ENCODE assay signal across 15 cellular contexts in the genomic region with DNA sequence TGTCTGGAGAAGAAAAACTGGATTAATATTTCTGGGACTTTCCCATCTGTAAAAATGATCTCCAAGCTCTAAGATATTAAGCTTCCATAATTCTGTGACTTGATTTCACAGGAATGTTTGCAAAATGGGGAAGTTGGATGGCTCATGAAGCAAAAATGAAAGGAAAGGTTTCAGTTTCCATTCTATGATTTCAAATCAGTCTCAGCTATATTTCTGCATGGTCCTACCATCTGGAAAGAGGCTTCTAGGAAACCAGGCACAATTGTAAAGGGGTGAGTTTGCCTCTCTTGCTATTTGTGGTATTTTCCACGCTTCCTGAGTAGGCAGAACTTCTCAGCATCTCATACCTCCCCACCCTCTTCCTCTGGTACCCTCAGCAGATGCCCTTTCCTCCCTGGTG. TPM values are rescaled to one million over a fixed set of nuclear protein-coding genes. Genes with fewer than 3 reads are reported as not detected.
A peak's percentile ranks its signal among the peaks of the same experiment; 100 is the strongest.
DNase-seq lines count a peak whose midpoint lies in the region; ATAC-seq and TF ChIP-seq lines count a peak whose summit lies in the region.
"Had no signal": no experiment of that assay in that cellular context is flagged by ENCODE, and none has a peak within 500 bp of the region (broad histone marks: within the 10 kb centered on the region; RNA-seq: fewer than 3 reads in every experiment).

No MANE protein-coding gene starts in this region.

- H3K27ac ChIP-seq in colonic mucosa = no peak overlapping the region
- H3K27ac ChIP-seq: 22Rv1 had no signal

- H3K4me1 ChIP-seq in colonic mucosa = no peaks in the 10 kb centered on the region
- H3K4me1 ChIP-seq: Caco-2 had no signal

- peak; percentile 22; the same call in 1 of the 3 replicates for ATAC-seq in SK-N-SH treated with all-trans-retinoic acid at 6 μM for 48 hours
- ATAC-seq in HG02973 (IDR thresholded peaks at IDR 0.05; ENCODE audit: unreplicated experiment) = no peak
- no peak for ATAC-seq in HG02938 (IDR thresholded peaks at IDR 0.05; ENCODE audit: unreplicated experiment)
- ATAC-seq: HepG2 had no signal

- DNase-seq in A172 (ENCODE audit: low spot score) (peak; percentile 19), HCEC 1CT (peak; percentile 13), fibroblast of villous mesenchyme (ENCODE audit: low read depth) (peak; percentile 16), colonic mucosa (no peak), NCI-H2107 treated with DMSO at 0.1 percent for 48 hours (lab: John Stamatoyannopoulos, UW; ENCODE audit: unreplicated experiment) (no peak)
- DNase-seq: Caco-2, GDM1, NCI-H1930, NCI-H524 treated with DMSO at 0.1 percent for 48 hours, T-helper 1 cell had no signal

- no peak overlapping the region for H3K4me3 ChIP-seq in fibroblast of villous mesenchyme (ENCODE audit: low read depth, low read length)
- H3K4me3 ChIP-seq in colonic mucosa = no peak overlapping the region

- H3K9me3 ChIP-seq in colonic mucosa = no peaks in the 10 kb centered on the region
- H3K9me3 ChIP-seq: Caco-2 had no signal

- H3K36me3 ChIP-seq in colonic mucosa = no peaks in the 10 kb centered on the region

- H3K9ac ChIP-seq in colonic mucosa (ENCODE audit: low read depth in 2 of 2, low read length in 2 of 2) = no peak overlapping the region

- H3K27me3 ChIP-seq in colonic mucosa = no peaks in the 10 kb centered on the region

- intact Hi-C loops in colonic mucosa (cut with DNase I) = no loop called here

- TF ChIP-seq CTCF in fibroblast of villous mesenchyme (IDR thresholded peaks at IDR 0.05; ENCODE audit: insufficient read depth, low read depth, low read length) (no peak), colonic mucosa (IDR thresholded peaks at IDR 0.05) (no peak)

TF ChIP-seq in SK-N-SH treated with all-trans-retinoic acid at 6 μM for 48 hours, 23 proteins besides CTCF, POLR2A, EP300 and RAD21:
- TF ChIP-seq, protein P1, sequence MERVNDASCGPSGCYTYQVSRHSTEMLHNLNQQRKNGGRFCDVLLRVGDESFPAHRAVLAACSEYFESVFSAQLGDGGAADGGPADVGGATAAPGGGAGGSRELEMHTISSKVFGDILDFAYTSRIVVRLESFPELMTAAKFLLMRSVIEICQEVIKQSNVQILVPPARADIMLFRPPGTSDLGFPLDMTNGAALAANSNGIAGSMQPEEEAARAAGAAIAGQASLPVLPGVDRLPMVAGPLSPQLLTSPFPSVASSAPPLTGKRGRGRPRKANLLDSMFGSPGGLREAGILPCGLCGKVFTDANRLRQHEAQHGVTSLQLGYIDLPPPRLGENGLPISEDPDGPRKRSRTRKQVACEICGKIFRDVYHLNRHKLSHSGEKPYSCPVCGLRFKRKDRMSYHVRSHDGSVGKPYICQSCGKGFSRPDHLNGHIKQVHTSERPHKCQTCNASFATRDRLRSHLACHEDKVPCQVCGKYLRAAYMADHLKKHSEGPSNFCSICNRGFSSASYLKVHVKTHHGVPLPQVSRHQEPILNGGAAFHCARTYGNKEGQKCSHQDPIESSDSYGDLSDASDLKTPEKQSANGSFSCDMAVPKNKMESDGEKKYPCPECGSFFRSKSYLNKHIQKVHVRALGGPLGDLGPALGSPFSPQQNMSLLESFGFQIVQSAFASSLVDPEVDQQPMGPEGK (CRISPR knock-in tag; IDR thresholded peaks at IDR 0.05; ENCODE audit: borderline replicate concordance) = no peak
- TF ChIP-seq ISL1 (CRISPR knock-in tag; IDR thresholded peaks at IDR 0.05) = no peak
- TF ChIP-seq, protein P2, sequence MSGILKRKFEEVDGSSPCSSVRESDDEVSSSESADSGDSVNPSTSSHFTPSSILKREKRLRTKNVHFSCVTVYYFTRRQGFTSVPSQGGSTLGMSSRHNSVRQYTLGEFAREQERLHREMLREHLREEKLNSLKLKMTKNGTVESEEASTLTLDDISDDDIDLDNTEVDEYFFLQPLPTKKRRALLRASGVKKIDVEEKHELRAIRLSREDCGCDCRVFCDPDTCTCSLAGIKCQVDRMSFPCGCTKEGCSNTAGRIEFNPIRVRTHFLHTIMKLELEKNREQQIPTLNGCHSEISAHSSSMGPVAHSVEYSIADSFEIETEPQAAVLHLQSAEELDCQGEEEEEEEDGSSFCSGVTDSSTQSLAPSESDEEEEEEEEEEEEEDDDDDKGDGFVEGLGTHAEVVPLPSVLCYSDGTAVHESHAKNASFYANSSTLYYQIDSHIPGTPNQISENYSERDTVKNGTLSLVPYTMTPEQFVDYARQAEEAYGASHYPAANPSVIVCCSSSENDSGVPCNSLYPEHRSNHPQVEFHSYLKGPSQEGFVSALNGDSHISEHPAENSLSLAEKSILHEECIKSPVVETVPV (CRISPR knock-in tag; IDR thresholded peaks at IDR 0.05) = no peak
- no peak for TF ChIP-seq ZNF70 (CRISPR knock-in tag; IDR thresholded peaks at IDR 0.05)
- TF ChIP-seq CSDC2 (CRISPR knock-in tag; IDR thresholded peaks at IDR 0.05) = no peak
- TF ChIP-seq ZNF8 (CRISPR knock-in tag; IDR thresholded peaks at IDR 0.05) = no peak
- no peak for TF ChIP-seq SNAI2 (CRISPR knock-in tag; IDR thresholded peaks at IDR 0.05)
- TF ChIP-seq PPARA (CRISPR knock-in tag; IDR thresholded peaks at IDR 0.05; ENCODE audit: borderline replicate concordance) = no peak
- TF ChIP-seq ZFP30 (CRISPR knock-in tag; IDR thresholded peaks at IDR 0.05) = no peak
- TF ChIP-seq, protein P3, sequence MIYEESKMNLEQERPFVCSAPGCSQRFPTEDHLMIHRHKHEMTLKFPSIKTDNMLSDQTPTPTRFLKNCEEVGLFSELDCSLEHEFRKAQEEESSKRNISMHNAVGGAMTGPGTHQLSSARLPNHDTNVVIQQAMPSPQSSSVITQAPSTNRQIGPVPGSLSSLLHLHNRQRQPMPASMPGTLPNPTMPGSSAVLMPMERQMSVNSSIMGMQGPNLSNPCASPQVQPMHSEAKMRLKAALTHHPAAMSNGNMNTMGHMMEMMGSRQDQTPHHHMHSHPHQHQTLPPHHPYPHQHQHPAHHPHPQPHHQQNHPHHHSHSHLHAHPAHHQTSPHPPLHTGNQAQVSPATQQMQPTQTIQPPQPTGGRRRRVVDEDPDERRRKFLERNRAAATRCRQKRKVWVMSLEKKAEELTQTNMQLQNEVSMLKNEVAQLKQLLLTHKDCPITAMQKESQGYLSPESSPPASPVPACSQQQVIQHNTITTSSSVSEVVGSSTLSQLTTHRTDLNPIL (CRISPR knock-in tag; IDR thresholded peaks at IDR 0.05; ENCODE audit: low read depth) = no peak
- TF ChIP-seq, protein P4, sequence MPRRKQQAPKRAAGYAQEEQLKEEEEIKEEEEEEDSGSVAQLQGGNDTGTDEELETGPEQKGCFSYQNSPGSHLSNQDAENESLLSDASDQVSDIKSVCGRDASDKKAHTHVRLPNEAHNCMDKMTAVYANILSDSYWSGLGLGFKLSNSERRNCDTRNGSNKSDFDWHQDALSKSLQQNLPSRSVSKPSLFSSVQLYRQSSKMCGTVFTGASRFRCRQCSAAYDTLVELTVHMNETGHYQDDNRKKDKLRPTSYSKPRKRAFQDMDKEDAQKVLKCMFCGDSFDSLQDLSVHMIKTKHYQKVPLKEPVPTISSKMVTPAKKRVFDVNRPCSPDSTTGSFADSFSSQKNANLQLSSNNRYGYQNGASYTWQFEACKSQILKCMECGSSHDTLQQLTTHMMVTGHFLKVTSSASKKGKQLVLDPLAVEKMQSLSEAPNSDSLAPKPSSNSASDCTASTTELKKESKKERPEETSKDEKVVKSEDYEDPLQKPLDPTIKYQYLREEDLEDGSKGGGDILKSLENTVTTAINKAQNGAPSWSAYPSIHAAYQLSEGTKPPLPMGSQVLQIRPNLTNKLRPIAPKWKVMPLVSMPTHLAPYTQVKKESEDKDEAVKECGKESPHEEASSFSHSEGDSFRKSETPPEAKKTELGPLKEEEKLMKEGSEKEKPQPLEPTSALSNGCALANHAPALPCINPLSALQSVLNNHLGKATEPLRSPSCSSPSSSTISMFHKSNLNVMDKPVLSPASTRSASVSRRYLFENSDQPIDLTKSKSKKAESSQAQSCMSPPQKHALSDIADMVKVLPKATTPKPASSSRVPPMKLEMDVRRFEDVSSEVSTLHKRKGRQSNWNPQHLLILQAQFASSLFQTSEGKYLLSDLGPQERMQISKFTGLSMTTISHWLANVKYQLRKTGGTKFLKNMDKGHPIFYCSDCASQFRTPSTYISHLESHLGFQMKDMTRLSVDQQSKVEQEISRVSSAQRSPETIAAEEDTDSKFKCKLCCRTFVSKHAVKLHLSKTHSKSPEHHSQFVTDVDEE (CRISPR knock-in tag; IDR thresholded peaks at IDR 0.05) = no peak
- TF ChIP-seq TOX (CRISPR knock-in tag; IDR thresholded peaks at IDR 0.05; ENCODE audit: borderline replicate concordance) = no peak
- no peak for TF ChIP-seq BACH2 (CRISPR knock-in tag; IDR thresholded peaks at IDR 0.05; ENCODE audit: borderline replicate concordance)
- TF ChIP-seq ZC3H10 (CRISPR knock-in tag; IDR thresholded peaks at IDR 0.05) = no peak
- TF ChIP-seq ZFP3 (CRISPR knock-in tag; IDR thresholded peaks at IDR 0.05) = no peak
- TF ChIP-seq ARNTL (CRISPR knock-in tag; IDR thresholded peaks at IDR 0.05; ENCODE audit: borderline replicate concordance, low read depth) = no peak
- TF ChIP-seq GLIS3 (CRISPR knock-in tag; IDR thresholded peaks at IDR 0.05) = no peak
- TF ChIP-seq, protein P5, sequence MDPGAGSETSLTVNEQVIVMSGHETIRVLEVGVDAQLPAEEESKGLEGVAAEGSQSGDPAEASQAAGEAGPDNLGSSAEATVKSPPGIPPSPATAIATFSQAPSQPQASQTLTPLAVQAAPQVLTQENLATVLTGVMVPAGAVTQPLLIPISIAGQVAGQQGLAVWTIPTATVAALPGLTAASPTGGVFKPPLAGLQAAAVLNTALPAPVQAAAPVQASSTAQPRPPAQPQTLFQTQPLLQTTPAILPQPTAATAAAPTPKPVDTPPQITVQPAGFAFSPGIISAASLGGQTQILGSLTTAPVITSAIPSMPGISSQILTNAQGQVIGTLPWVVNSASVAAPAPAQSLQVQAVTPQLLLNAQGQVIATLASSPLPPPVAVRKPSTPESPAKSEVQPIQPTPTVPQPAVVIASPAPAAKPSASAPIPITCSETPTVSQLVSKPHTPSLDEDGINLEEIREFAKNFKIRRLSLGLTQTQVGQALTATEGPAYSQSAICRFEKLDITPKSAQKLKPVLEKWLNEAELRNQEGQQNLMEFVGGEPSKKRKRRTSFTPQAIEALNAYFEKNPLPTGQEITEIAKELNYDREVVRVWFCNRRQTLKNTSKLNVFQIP (CRISPR knock-in tag; IDR thresholded peaks at IDR 0.05; ENCODE audit: borderline replicate concordance, low read depth) = no peak
- no peak for TF ChIP-seq ZNF565 (CRISPR knock-in tag; conservative IDR thresholded peaks at IDR 0.05; ENCODE audit: low read depth)
TF ChIP-seq in SK-N-SH treated with all-trans-retinoic acid at 6 μM for 48 hours: peak in this region for 0.

RNA-seq across cellular contexts. Expression of a gene that starts 22.4 kb away (rescaled TPM):
- not detected in 2 replicates for total RNA-seq in A172 (2014; rRNA removed; shearing (Covaris generic))
- total RNA-seq in fibroblast of villous mesenchyme (not detected in 2 replicates), colonic mucosa (under 1 TPM; 0.05 to 0.72 TPM)
- total RNA-seq: Caco-2 had no signal

RNA-seq across cellular contexts. Expression of a gene that starts 59.6 kb away (rescaled TPM):
- total RNA-seq in A172 (2014; rRNA removed; shearing (Covaris generic)) = 38.7 and 40.8 TPM in 2 replicates
- 30.9 and 47.9 TPM in 2 replicates for total RNA-seq in fibroblast of villous mesenchyme
- total RNA-seq in colonic mucosa = 10 to 100 TPM; 15.3 to 26.6 TPM

Comparison
In these comparisons a context has a peak if more than half of its experiments do, and no peak if none do; other contexts are left out.
1. DNase-seq: peak in A172 (single experiment), HCEC 1CT (single experiment) and fibroblast of villous mesenchyme (single experiment); none in colonic mucosa (single experiment) and NCI-H2107 treated with DMSO at 0.1 percent for 48 hours (single experiment).